In the genomic region with DNA sequence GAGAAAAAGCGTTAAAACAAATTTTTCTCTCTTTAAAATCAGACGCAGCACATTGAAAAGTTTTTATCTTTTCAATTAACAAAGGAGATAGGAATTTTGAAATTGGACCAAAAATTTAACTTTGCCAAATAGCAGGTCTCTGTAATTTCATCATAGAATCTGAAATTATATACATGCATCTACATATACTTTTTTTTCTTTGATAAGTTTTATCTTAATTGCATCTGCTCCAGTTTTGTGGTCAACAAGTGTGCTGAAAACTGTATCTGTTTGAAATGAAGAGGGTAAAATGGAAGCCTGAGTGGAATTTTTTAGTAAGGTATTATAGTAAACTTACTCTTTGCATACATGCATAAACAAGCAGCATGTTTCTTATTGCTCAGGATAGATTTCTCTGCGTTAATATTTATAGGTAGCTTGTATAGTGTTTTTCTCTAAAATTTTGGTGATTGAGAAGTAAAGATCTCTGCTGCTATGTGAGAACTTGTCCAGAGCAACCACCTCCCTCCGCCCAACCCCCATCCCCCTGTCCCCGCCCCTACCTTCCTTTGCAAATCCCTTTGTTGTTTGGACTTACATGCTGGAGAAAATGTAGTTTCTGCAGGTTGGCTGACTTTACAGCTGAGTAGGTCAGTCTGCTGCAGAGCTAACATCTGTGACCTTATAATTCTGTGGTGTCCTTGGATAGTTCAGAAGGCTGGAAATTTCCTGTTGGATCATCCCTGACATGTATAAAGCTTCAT, we compare ENCODE assay signal across 2 cellular contexts.
TF ChIP-seq lines count a peak whose summit lies in the region.

No MANE protein-coding gene starts in this region.

TF ChIP-seq in K562, 482 proteins besides CTCF, POLR2A, EP300 and RAD21 (continued from another document):
- TF ChIP-seq RCOR1 (IDR thresholded peaks at IDR 0.05; ENCODE audit: borderline replicate concordance in 1 of 2, low read depth in 2 of 2, low read length in 2 of 2) (no peak), POLR2AphosphoS5 (IDR thresholded peaks at IDR 0.05; ENCODE audit: control insufficient read depth, insufficient read depth, low read depth, low read length) (no peak), SMAD2 (IDR thresholded peaks at IDR 0.05; ENCODE audit: low read depth, low read length) (no peak), SMARCB1 (IDR thresholded peaks at IDR 0.05; ENCODE audit: insufficient read length, low read depth) (no peak), MCM7 (IDR thresholded peaks at IDR 0.05) (no peak), IRF2 (CRISPR knock-in tag; IDR thresholded peaks at IDR 0.05) (no peak), RAD51 (IDR thresholded peaks at IDR 0.05; ENCODE audit: borderline replicate concordance, low read depth) (no peak), DACH1 (IDR thresholded peaks at IDR 0.05; ENCODE audit: partially characterized antibody) (no peak), YBX1 (IDR thresholded peaks at IDR 0.05) (no peak), SIX5 (IDR thresholded peaks at IDR 0.05; ENCODE audit: borderline replicate concordance in 1 of 2, insufficient read depth in 1 of 2, low read depth in 1 of 2, low read length in 2 of 2) (no peak), CSDE1 (IDR thresholded peaks at IDR 0.05) (no peak), FOSL1 (tag; conservative IDR thresholded peaks at IDR 0.05) (no peak), HDAC2 (IDR thresholded peaks at IDR 0.05) (no peak)
- TF ChIP-seq, protein P1, sequence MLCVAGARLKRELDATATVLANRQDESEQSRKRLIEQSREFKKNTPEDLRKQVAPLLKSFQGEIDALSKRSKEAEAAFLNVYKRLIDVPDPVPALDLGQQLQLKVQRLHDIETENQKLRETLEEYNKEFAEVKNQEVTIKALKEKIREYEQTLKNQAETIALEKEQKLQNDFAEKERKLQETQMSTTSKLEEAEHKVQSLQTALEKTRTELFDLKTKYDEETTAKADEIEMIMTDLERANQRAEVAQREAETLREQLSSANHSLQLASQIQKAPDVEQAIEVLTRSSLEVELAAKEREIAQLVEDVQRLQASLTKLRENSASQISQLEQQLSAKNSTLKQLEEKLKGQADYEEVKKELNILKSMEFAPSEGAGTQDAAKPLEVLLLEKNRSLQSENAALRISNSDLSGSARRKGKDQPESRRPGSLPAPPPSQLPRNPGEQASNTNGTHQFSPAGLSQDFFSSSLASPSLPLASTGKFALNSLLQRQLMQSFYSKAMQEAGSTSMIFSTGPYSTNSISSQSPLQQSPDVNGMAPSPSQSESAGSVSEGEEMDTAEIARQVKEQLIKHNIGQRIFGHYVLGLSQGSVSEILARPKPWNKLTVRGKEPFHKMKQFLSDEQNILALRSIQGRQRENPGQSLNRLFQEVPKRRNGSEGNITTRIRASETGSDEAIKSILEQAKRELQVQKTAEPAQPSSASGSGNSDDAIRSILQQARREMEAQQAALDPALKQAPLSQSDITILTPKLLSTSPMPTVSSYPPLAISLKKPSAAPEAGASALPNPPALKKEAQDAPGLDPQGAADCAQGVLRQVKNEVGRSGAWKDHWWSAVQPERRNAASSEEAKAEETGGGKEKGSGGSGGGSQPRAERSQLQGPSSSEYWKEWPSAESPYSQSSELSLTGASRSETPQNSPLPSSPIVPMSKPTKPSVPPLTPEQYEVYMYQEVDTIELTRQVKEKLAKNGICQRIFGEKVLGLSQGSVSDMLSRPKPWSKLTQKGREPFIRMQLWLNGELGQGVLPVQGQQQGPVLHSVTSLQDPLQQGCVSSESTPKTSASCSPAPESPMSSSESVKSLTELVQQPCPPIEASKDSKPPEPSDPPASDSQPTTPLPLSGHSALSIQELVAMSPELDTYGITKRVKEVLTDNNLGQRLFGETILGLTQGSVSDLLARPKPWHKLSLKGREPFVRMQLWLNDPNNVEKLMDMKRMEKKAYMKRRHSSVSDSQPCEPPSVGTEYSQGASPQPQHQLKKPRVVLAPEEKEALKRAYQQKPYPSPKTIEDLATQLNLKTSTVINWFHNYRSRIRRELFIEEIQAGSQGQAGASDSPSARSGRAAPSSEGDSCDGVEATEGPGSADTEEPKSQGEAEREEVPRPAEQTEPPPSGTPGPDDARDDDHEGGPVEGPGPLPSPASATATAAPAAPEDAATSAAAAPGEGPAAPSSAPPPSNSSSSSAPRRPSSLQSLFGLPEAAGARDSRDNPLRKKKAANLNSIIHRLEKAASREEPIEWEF (CRISPR knock-in tag; IDR thresholded peaks at IDR 0.05): no peak
- TF ChIP-seq, protein P2, sequence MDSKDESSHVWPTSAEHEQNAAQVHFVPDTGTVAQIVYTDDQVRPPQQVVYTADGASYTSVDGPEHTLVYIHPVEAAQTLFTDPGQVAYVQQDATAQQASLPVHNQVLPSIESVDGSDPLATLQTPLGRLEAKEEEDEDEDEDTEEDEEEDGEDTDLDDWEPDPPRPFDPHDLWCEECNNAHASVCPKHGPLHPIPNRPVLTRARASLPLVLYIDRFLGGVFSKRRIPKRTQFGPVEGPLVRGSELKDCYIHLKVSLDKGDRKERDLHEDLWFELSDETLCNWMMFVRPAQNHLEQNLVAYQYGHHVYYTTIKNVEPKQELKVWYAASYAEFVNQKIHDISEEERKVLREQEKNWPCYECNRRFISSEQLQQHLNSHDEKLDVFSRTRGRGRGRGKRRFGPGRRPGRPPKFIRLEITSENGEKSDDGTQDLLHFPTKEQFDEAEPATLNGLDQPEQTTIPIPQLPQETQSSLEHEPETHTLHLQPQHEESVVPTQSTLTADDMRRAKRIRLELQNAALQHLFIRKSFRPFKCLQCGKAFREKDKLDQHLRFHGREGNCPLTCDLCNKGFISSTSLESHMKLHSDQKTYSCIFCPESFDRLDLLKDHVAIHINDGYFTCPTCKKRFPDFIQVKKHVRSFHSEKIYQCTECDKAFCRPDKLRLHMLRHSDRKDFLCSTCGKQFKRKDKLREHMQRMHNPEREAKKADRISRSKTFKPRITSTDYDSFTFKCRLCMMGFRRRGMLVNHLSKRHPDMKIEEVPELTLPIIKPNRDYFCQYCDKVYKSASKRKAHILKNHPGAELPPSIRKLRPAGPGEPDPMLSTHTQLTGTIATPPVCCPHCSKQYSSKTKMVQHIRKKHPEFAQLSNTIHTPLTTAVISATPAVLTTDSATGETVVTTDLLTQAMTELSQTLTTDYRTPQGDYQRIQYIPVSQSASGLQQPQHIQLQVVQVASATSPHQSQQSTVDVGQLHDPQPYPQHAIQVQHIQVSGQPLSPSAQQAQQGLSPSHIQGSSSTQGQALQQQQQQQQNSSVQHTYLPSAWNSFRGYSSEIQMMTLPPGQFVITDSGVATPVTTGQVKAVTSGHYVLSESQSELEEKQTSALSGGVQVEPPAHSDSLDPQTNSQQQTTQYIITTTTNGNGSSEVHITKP (IDR thresholded peaks at IDR 0.05; ENCODE audit: partially characterized antibody): no peak

TF ChIP-seq in HEK293T, 16 proteins besides CTCF, POLR2A, EP300 and RAD21 (continued from another document):
- no peak for TF ChIP-seq CTBP1 (IDR thresholded peaks at IDR 0.05; ENCODE audit: borderline replicate concordance)
- TF ChIP-seq HDGF (IDR thresholded peaks at IDR 0.05; ENCODE audit: borderline replicate concordance): no peak
- no peak for TF ChIP-seq SP1 (IDR thresholded peaks at IDR 0.05)
- no peak for TF ChIP-seq TARDBP (IDR thresholded peaks at IDR 0.05)
- no peak for TF ChIP-seq ARNT (IDR thresholded peaks at IDR 0.05)
- no peak for TF ChIP-seq FOXK2 (IDR thresholded peaks at IDR 0.05)
- TF ChIP-seq LEF1 (IDR thresholded peaks at IDR 0.05; ENCODE audit: borderline replicate concordance): no peak
